In the genomic region with DNA sequence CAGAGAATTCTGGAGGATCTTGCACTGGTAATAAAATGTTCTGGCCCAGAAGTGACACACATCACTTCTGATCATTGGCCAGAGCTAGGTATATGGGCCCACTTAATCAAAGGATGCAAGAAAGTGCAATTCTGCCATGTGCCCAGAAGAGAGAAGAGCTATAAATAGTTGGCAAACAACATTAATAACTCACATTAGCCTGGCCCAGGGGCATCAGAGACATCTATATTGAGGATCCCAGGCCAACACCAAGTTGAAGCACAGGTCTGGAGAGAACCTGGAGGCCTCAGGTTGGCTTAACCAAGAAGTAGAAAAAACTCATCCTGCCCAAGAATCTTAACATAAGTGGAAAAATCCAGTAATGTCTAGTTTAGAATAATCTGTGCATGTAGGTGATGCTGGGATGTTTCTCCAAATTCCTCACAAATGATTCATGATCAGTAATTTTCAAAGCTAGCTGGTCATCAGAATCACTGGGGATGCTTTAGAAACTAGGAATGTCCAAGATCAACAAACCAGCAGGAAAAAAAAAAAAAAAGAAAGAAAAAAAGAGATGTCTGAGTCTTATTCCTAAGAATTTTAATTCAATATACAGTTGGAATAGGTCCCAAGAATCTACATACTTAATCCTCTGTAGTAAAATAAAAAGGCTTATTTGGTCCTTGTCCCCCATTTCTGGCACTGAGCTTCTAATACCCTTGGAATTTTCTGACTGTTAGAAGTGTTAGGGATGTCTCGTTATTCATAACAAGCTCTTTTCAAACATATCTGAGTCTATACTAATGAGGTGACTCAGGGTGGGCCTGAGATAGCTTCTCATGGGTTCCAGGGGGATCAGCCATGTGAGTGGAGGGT, we compare ENCODE assay signal across 13 cellular contexts. TPM values are rescaled to one million over a fixed set of nuclear protein-coding genes. Genes with fewer than 3 reads are reported as not detected.
A peak's percentile ranks its signal among the peaks of the same experiment; 100 is the strongest.
DNase-seq lines count a peak whose midpoint lies in the region; ATAC-seq, FAIRE-seq and TF ChIP-seq lines count a peak whose summit lies in the region.
"Had no signal": no experiment of that assay in that cellular context is flagged by ENCODE, and none has a peak within 500 bp of the region (broad histone marks: within the 10 kb centered on the region; RNA-seq: fewer than 3 reads in every experiment).

No MANE protein-coding gene starts in this region.

- ATAC-seq in HG02571 (IDR thresholded peaks at IDR 0.05; ENCODE audit: unreplicated experiment), result no peak
- no peak for ATAC-seq in right cardiac atrium
- ATAC-seq in CD8-positive, alpha-beta T cell, result no peak
- ATAC-seq: activated CD8-positive, alpha-beta memory T cell treated with anti-CD3 and anti-CD28 coated beads, Interleukin-2, amount 10 ng/mL, durations not matched to agents 7 days and 5 days; stimulated activated naive CD8-positive, alpha-beta T cell treated with anti-CD3 and anti-CD28 coated beads, Interleukin-15, amount 100 ng/mL, for 72 hours had no signal

- POLR2A ChIA-PET in endothelial cell of umbilical vein (lab: Charles Lee), result no interaction called here
- POLR2A ChIA-PET in CD8-positive, alpha-beta T cell (lab: Charles Lee), result no interaction called here

- no peaks in the 10 kb centered on the region for H3K9me3 Mint-ChIP-seq in osteocyte (ENCODE audit: unreplicated experiment)
- peaks cover 1% of the 10 kb centered on the region for H3K9me3 Mint-ChIP-seq in CD8-positive, alpha-beta T cell
- H3K9me3 Mint-ChIP-seq: stimulated activated naive CD8-positive, alpha-beta T cell treated with anti-CD3 and anti-CD28 coated beads, Interleukin-15, amount 100 ng/mL, for 72 hours had no signal

- DNase-seq in Caki2 (ENCODE audit: low read depth) (peak; percentile 94), MG63 (peak; percentile 36), endothelial cell of umbilical vein (ENCODE audit: low read depth, low spot score) (peak; percentile 64), osteocyte (ENCODE audit: extremely low spot score, unreplicated experiment) (no peak), right cardiac atrium (no peak)
- no peak for DNase-seq in activated CD4-positive, CD25-positive, alpha-beta regulatory T cell (lab: John Stamatoyannopoulos, UW)
- no peak for DNase-seq in CD8-positive, alpha-beta T cell
- DNase-seq: activated CD8-positive, alpha-beta memory T cell treated with anti-CD3 and anti-CD28 coated beads, Interleukin-2, amount 10 ng/mL, durations not matched to agents 7 days and 5 days; effector CD4-positive, alpha-beta T cell; stimulated activated CD4-positive, alpha-beta T cell treated with anti-CD3 and anti-CD28 coated beads, Interleukin-4, amount 100 ng/mL, for 4 hours; stimulated activated naive CD8-positive, alpha-beta T cell treated with anti-CD3 and anti-CD28 coated beads, Interleukin-15, amount 100 ng/mL, for 72 hours had no signal

- H3K4me1 Mint-ChIP-seq in osteocyte (ENCODE audit: unreplicated experiment), result peaks cover 72% of the 10 kb centered on the region
- no peaks in the 10 kb centered on the region for H3K4me1 Mint-ChIP-seq in CD8-positive, alpha-beta T cell (ENCODE audit: low read depth)
- H3K4me1 Mint-ChIP-seq: activated CD8-positive, alpha-beta memory T cell treated with anti-CD3 and anti-CD28 coated beads, Interleukin-2, amount 10 ng/mL, durations not matched to agents 7 days and 5 days; stimulated activated naive CD8-positive, alpha-beta T cell treated with anti-CD3 and anti-CD28 coated beads, Interleukin-15, amount 100 ng/mL, for 72 hours had no signal

- no peaks in the 10 kb centered on the region for H4K20me1 ChIP-seq in endothelial cell of umbilical vein (replicated peaks; ENCODE audit: control insufficient read depth, extremely low read depth, insufficient read depth, low read length)

- 51% methylated on average over 1 of the region's 1 CpG for WGBS in right cardiac atrium

- no peaks in the 10 kb centered on the region for H3K27me3 ChIP-seq in MG63
- no peaks in the 10 kb centered on the region for H3K27me3 ChIP-seq in endothelial cell of umbilical vein (ENCODE audit: control insufficient read depth in 2 of 2, insufficient read depth in 2 of 2, low read length in 2 of 2)
- H3K27me3 ChIP-seq in right cardiac atrium (ENCODE audit: control insufficient read depth, insufficient read depth), result no peaks in the 10 kb centered on the region
- no peaks in the 10 kb centered on the region for H3K27me3 ChIP-seq in CD8-positive, alpha-beta T cell (ENCODE audit: insufficient read depth, low read length)

- in situ Hi-C loops in Caki2 (cut with HindIII; ENCODE audit: low pct_unique_long_range_greater_than_20kb, low sequenced_read_pairs), result no loop called here

- intact Hi-C loops in endothelial cell of umbilical vein (cut with micrococcal nuclease) (loop anchor here (1.0 kb wide), 2 partner anchors 34 to 92 kb away; no protein-coding TSS in a partner anchor), right cardiac atrium (cut with DNase I) (no loop called here)
- intact Hi-C loops in CD8-positive, alpha-beta T cell (cut with DNase I, micrococcal nuclease), result no loop called here

- H3K27ac ChIP-seq in endothelial cell of umbilical vein (ENCODE audit: insufficient read depth, low read depth, low read length) (peak overlapping the region; percentile 63), right cardiac atrium (ENCODE audit: low read length) (no peak overlapping the region)
- H3K27ac ChIP-seq in CD8-positive, alpha-beta T cell (ENCODE audit: low read depth, low read length), result no peak overlapping the region
- H3K27ac ChIP-seq: RWPE1 had no signal

- TF ChIP-seq CTCF in endothelial cell of umbilical vein (IDR thresholded peaks at IDR 0.05; ENCODE audit: extremely low read depth in 1 of 2, insufficient read depth in 1 of 2, low read depth in 1 of 2, low read length in 2 of 2) (no peak), osteocyte (IDR thresholded peaks at IDR 0.05) (no peak)
- TF ChIP-seq CTCF in CD8-positive, alpha-beta T cell (IDR thresholded peaks at IDR 0.05), result no peak

- CTCF ChIA-PET in endothelial cell of umbilical vein (lab: Charles Lee), result interaction anchor here (1.4 to 3.7 kb wide), 4 partner anchors 10 to 130 kb away, joined by 3 to 19 read pairs (median 17); no protein-coding TSS in a partner anchor
- CTCF ChIA-PET in CD8-positive, alpha-beta T cell (lab: Charles Lee), result interaction anchor here (1.0 to 1.9 kb wide), 2 partner anchors 13 to 14 kb away, joined by 5 to 8 read pairs; no protein-coding TSS in a partner anchor

- no peak for TF ChIP-seq POLR2A in endothelial cell of umbilical vein (IDR thresholded peaks at IDR 0.05; ENCODE audit: low read depth, low read length)

- peak; percentile 75 for FAIRE-seq in endothelial cell of umbilical vein (lab: Jason Lieb, UNC)

- H3K36me3 ChIP-seq in MG63 (no peaks in the 10 kb centered on the region), endothelial cell of umbilical vein (ENCODE audit: control insufficient read depth in 2 of 2, extremely low read depth in 1 of 2, insufficient read depth in 2 of 2, low read length in 2 of 2) (no peaks in the 10 kb centered on the region)
- H3K36me3 ChIP-seq in CD8-positive, alpha-beta T cell (ENCODE audit: insufficient read depth, low read length), result no peaks in the 10 kb centered on the region

- no peaks in the 10 kb centered on the region for H3K27me3 Mint-ChIP-seq in osteocyte (ENCODE audit: unreplicated experiment)
- peaks cover 3% of the 10 kb centered on the region for H3K27me3 Mint-ChIP-seq in CD8-positive, alpha-beta T cell (ENCODE audit: low read depth)
- H3K27me3 Mint-ChIP-seq: stimulated activated naive CD8-positive, alpha-beta T cell treated with anti-CD3 and anti-CD28 coated beads, Interleukin-15, amount 100 ng/mL, for 72 hours had no signal

- H3K9me1 ChIP-seq in endothelial cell of umbilical vein (replicated peaks; ENCODE audit: control insufficient read depth, extremely low read depth, insufficient read depth, low read length), result no peaks in the 10 kb centered on the region

- H3K9ac ChIP-seq in endothelial cell of umbilical vein (replicated peaks; ENCODE audit: extremely low read depth, insufficient read depth, low read length), result no peak overlapping the region

- H3K79me2 ChIP-seq in endothelial cell of umbilical vein (ENCODE audit: control insufficient read depth, insufficient read depth, low read length), result no peaks in the 10 kb centered on the region

- no peak overlapping the region for H2AFZ ChIP-seq in endothelial cell of umbilical vein (ENCODE audit: low read depth, low read length)

- H3K4me3 Mint-ChIP-seq in osteocyte (ENCODE audit: unreplicated experiment), result no peak overlapping the region
- H3K4me3 Mint-ChIP-seq in CD8-positive, alpha-beta T cell, result no peak overlapping the region
- H3K4me3 Mint-ChIP-seq: activated CD8-positive, alpha-beta memory T cell treated with anti-CD3 and anti-CD28 coated beads, Interleukin-2, amount 10 ng/mL, durations not matched to agents 7 days and 5 days; stimulated activated naive CD8-positive, alpha-beta T cell treated with anti-CD3 and anti-CD28 coated beads, Interleukin-15, amount 100 ng/mL, for 72 hours had no signal

- dilution Hi-C loops in endothelial cell of umbilical vein (cut with MboI; ENCODE audit: extremely low pct_ligation_motif_present, low sequenced_read_pairs), result no loop called here

- H3K36me3 Mint-ChIP-seq in osteocyte (ENCODE audit: unreplicated experiment), result no peaks in the 10 kb centered on the region
- no peaks in the 10 kb centered on the region for H3K36me3 Mint-ChIP-seq in CD8-positive, alpha-beta T cell
- H3K36me3 Mint-ChIP-seq: activated CD8-positive, alpha-beta memory T cell treated with anti-CD3 and anti-CD28 coated beads, Interleukin-2, amount 10 ng/mL, durations not matched to agents 7 days and 5 days had no signal

- BruUV-seq in endothelial cell of umbilical vein (replicated peaks; lab: Mats Ljungman, UMichigan), result no TSS peak

- H3K4me1 ChIP-seq in endothelial cell of umbilical vein (ENCODE audit: control insufficient read depth, extremely low read depth, insufficient read depth, low read length) (peaks cover 3% of the 10 kb centered on the region), right cardiac atrium (ENCODE audit: control insufficient read depth, insufficient read depth, low read length) (no peaks in the 10 kb centered on the region)
- H3K4me1 ChIP-seq in CD8-positive, alpha-beta T cell (ENCODE audit: insufficient read depth, low read length), result no peaks in the 10 kb centered on the region

- H3K4me2 ChIP-seq in endothelial cell of umbilical vein (ENCODE audit: insufficient read depth, low read length), result no peak overlapping the region

- H3K9me3 ChIP-seq in MG63, result no peaks in the 10 kb centered on the region
- no peaks in the 10 kb centered on the region for H3K9me3 ChIP-seq in endothelial cell of umbilical vein (replicated peaks; ENCODE audit: control insufficient read depth, insufficient read depth, low read length)
- no peaks in the 10 kb centered on the region for H3K9me3 ChIP-seq in right cardiac atrium (ENCODE audit: control insufficient read depth, low read length)
- H3K9me3 ChIP-seq in CD8-positive, alpha-beta T cell (ENCODE audit: low read length), result no peaks in the 10 kb centered on the region

- peak overlapping the region; percentile 95 for H3K27ac Mint-ChIP-seq in osteocyte (ENCODE audit: unreplicated experiment)
- H3K27ac Mint-ChIP-seq in CD8-positive, alpha-beta T cell, result no peak overlapping the region
- H3K27ac Mint-ChIP-seq: activated CD8-positive, alpha-beta memory T cell treated with anti-CD3 and anti-CD28 coated beads, Interleukin-2, amount 10 ng/mL, durations not matched to agents 7 days and 5 days; stimulated activated naive CD8-positive, alpha-beta T cell treated with anti-CD3 and anti-CD28 coated beads, Interleukin-15, amount 100 ng/mL, for 72 hours had no signal

- H3K4me3 ChIP-seq in MG63, result no peak overlapping the region
- no peak overlapping the region for H3K4me3 ChIP-seq in endothelial cell of umbilical vein (replicated peaks in 1 of 3; ENCODE audit: insufficient read depth in 1 of 3, low read depth in 1 of 3, low read length in 3 of 3)
- H3K4me3 ChIP-seq in right cardiac atrium (ENCODE audit: low read length), result no peak overlapping the region
- H3K4me3 ChIP-seq in CD8-positive, alpha-beta T cell (ENCODE audit: low read depth, low read length), result no peak overlapping the region

RNA-seq across cellular contexts. Expression of a gene that starts 35.0 kb away (rescaled TPM):
- total RNA-seq in Caki2 (2014; rRNA removed; shearing (Covaris generic); ENCODE audit: low replicate concordance), result 281 and 383 TPM in 2 replicates
- total RNA-seq in MG63 (2014; rRNA removed; shearing (Covaris generic); ENCODE audit: low replicate concordance), result 47.2 and 48.6 TPM in 2 replicates
- total RNA-seq in endothelial cell of umbilical vein (59.7 and 66.5 TPM in 2 replicates), osteocyte (30.7 and 33.5 TPM in 2 replicates), right cardiac atrium (under 1 TPM in 2 of 4 donors, not detected in 2; 0.24 to 0.26 TPM)
- polyA plus RNA-seq in endothelial cell of umbilical vein (42.5 and 52.6 TPM in 2 replicates), right cardiac atrium (0.66 TPM)
- 37.6 and 45.6 TPM in 2 replicates for polyA plus RNA-seq in endothelial cell of umbilical vein (2011; cell fraction: cytosol; rRNA removed)
- polyA plus RNA-seq in endothelial cell of umbilical vein (2011; cell fraction: nucleus; rRNA removed), result 27.8 and 38.0 TPM in 2 replicates
- 42.1 and 42.8 TPM in 2 replicates for polyA plus RNA-seq in endothelial cell of umbilical vein (2012)
- polyA minus RNA-seq in endothelial cell of umbilical vein, result 59.4 and 60.7 TPM in 2 replicates
- not detected for polyA minus RNA-seq in endothelial cell of umbilical vein (2011; cell fraction: cytosol; rRNA and poly(A)+ RNA removed)
- polyA minus RNA-seq in endothelial cell of umbilical vein (2011; cell fraction: nucleus; rRNA and poly(A)+ RNA removed), result 19.1 and 46.6 TPM in 2 replicates
- not detected for total RNA-seq in CD8-positive, alpha-beta T cell
- total RNA-seq: activated CD8-positive, alpha-beta memory T cell treated with anti-CD3 and anti-CD28 coated beads, Interleukin-2, amount 10 ng/mL, durations not matched to agents 7 days and 5 days had no signal

RNA-seq across cellular contexts. Expression of a gene that starts 50.8 kb away (rescaled TPM):
- 71.3 and 125 TPM in 2 replicates for total RNA-seq in Caki2 (2014; rRNA removed; shearing (Covaris generic); ENCODE audit: low replicate concordance)
- 88.1 and 139 TPM in 2 replicates for total RNA-seq in MG63 (2014; rRNA removed; shearing (Covaris generic); ENCODE audit: low replicate concordance)
- total RNA-seq in endothelial cell of umbilical vein (50.4 and 52.3 TPM in 2 replicates), osteocyte (44.8 and 46.6 TPM in 2 replicates), right cardiac atrium (10 to 100 TPM; 36.9 to 49.2 (median 43.0) TPM)
- polyA plus RNA-seq in endothelial cell of umbilical vein (10.1 and 13.0 TPM in 2 replicates), right cardiac atrium (30.4 TPM)
- 22.7 and 29.0 TPM in 2 replicates for polyA plus RNA-seq in endothelial cell of umbilical vein (2011; cell fraction: cytosol; rRNA removed)
- polyA plus RNA-seq in endothelial cell of umbilical vein (2011; cell fraction: nucleus; rRNA removed), result 14.5 and 19.0 TPM in 2 replicates
- polyA plus RNA-seq in endothelial cell of umbilical vein (2012), result 41.1 and 55.6 TPM in 2 replicates
- polyA minus RNA-seq in endothelial cell of umbilical vein, result 15.4 and 21.5 TPM in 2 replicates
- 26.0 TPM for polyA minus RNA-seq in endothelial cell of umbilical vein (2011; cell fraction: cytosol; rRNA and poly(A)+ RNA removed)
- 40.4 and 42.0 TPM in 2 replicates for polyA minus RNA-seq in endothelial cell of umbilical vein (2011; cell fraction: nucleus; rRNA and poly(A)+ RNA removed)
- total RNA-seq in CD8-positive, alpha-beta T cell, result 10 to 100 TPM; 17.2 to 18.1 TPM

Comparison
In these comparisons a context has a peak if more than half of its experiments do, and no peak if none do; other contexts are left out.
1. DNase-seq: peak in Caki2 (single experiment), MG63 (single experiment) and endothelial cell of umbilical vein (single experiment); none in osteocyte (single experiment), right cardiac atrium (0 of 3), activated CD4-positive, CD25-positive, alpha-beta regulatory T cell (0 of 4) and CD8-positive, alpha-beta T cell (0 of 7).
2. RNA of a gene that starts 35.0 kb away (total RNA-seq): 281 to 383 TPM in Caki2, 59.7 to 66.5 TPM in endothelial cell of umbilical vein, 47.2 to 48.6 TPM in MG63 and 30.7 to 33.5 TPM in osteocyte; 0.24 to 0.26 TPM in right cardiac atrium and not detected in CD8-positive, alpha-beta T cell; every median in the first group is over 10 times any median in the second.